Comparison of ENCODE assay signal across 8 cellular contexts in the genomic region with DNA sequence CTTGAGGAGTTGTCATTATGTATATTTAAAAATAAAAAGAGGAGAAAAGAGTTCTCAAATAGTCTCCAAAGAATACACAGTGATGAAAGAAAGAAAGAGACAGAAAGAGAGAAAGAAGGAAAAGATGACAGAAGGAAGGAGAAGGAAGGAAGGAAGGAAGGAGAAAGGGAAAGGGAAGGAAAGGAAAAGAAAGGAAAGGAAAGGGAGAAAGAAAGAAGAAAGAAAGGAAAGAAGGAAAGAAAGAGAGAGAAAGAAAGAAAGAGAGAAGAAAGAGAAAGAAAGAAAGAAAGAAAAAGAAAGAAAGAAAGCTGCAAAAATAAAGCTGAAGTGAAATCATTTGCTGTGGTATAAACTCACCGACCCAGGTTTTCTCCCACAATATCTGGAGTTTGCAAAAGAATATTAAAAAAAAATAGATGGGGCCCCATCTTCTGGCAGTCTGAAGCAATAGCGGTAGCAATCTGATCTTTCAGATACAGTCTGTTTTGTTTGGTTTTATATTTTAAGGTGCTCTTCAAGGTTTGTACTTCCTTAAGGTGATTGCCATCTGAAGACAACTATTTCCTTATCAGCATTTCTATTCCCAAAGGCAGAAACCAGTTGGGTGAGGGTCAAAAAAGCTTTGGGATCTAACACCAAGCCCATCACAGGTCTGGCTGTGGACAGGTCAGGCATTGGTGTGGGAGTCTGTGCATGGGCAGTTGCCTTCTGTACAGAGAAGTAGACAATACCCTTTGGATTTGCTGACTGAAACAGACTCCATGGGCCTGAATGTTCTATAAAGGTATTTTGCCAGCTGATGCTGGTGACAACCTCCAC.
A peak's percentile ranks its signal among the peaks of the same experiment; 100 is the strongest.
DNase-seq lines count a peak whose midpoint lies in the region; ATAC-seq and TF ChIP-seq lines count a peak whose summit lies in the region.

No MANE protein-coding gene starts in this region.

- TF ChIP-seq CTCF in GM10266 (IDR thresholded peaks at IDR 0.05; ENCODE audit: control insufficient read depth, insufficient read depth, low read depth, missing control alignments) (peak; percentile 54), VCaP (conservative IDR thresholded peaks at IDR 0.05) (peak; percentile 74)

- peak overlapping the region; percentile 68 for H3K27ac ChIP-seq in VCaP

- DNase-seq in GM10266 (ENCODE audit: extremely low spot score) (peak; percentile 38), kidney tubule cell (ENCODE audit: low spot score) (peak; percentile 40), retina (no peak)
- no peak for DNase-seq in activated CD4-positive, alpha-beta T cell treated with anti-CD3 and anti-CD28 coated beads for 4 hours
- DNase-seq in activated CD4-positive, CD25-positive, alpha-beta regulatory T cell treated with anti-CD3 and anti-CD28 coated beads, Interleukin-2, amount 50 U/mL, for 72 hours: no peak

- peak; percentile 64 for ATAC-seq in HG03520 (IDR thresholded peaks at IDR 0.05; ENCODE audit: unreplicated experiment)
- no peak for ATAC-seq in GM19023 (IDR thresholded peaks at IDR 0.05; ENCODE audit: unreplicated experiment)

Comparison
In these comparisons a context has a peak if more than half of its experiments do, and no peak if none do; other contexts are left out.
1. DNase-seq: peak in GM10266 (single experiment) and kidney tubule cell (single experiment); none in activated CD4-positive, alpha-beta T cell treated with anti-CD3 and anti-CD28 coated beads for 4 hours (0 of 2), activated CD4-positive, CD25-positive, alpha-beta regulatory T cell treated with anti-CD3 and anti-CD28 coated beads, Interleukin-2, amount 50 U/mL, for 72 hours (single experiment) and retina (single experiment).